In genomic region chr11:121348220-121348875, GRCh38 we compare ENCODE assay signal across 28 cellular contexts.
"Had no signal": no experiment of that assay in that cellular context is flagged by ENCODE, and none has a peak within 500 bp of the region (broad histone marks: within the 10 kb centered on the region; RNA-seq: fewer than 3 reads in every experiment).

No MANE protein-coding gene starts in this region.

- H3K4me1 ChIP-seq: SJSA1 had no signal

- H3K36me3 ChIP-seq: brain microvascular endothelial cell, cardiac muscle cell, MG63, SJSA1, WERI-Rb-1 had no signal

- H3K9me3 ChIP-seq: MG63, SJSA1 had no signal

- H3K4me3 ChIP-seq: cardiac muscle cell, MG63, SJSA1 had no signal

- H3K27ac ChIP-seq: brain microvascular endothelial cell, cardiac muscle cell, SJSA1, WERI-Rb-1 had no signal

- DNase-seq: activated CD4-positive, alpha-beta memory T cell treated with anti-CD3 and anti-CD28 coated beads, Interleukin-2, amount 10 ng/mL, durations not matched to agents 7 days and 5 days; activated CD4-positive, alpha-beta T cell treated with anti-CD3 and anti-CD28 coated beads for 36 hours; activated CD4-positive, alpha-beta T cell treated with anti-CD3 and anti-CD28 coated beads, Interleukin-2, amount 50 U/mL, for 1 hour; activated gamma-delta T cell; activated naive CD4-positive, alpha-beta T cell treated with anti-CD3 and anti-CD28 coated beads for 36 hours; activated T-cell treated with anti-CD3 and anti-CD28 coated beads for 4 hours; activated T-cell treated with anti-CD3 and anti-CD28 coated beads, Interleukin-2, amount 50 U/mL, for 48 hours; amygdala; brain microvascular endothelial cell; MG63; NCI-H1105; NCI-H1436 treated with DMSO at 0.1 percent for 48 hours; NCI-H187 treated with DMSO at 0.1 percent for 48 hours; NCI-H2081 treated with DMSO at 0.1 percent for 48 hours; NCI-H2227 treated with DMSO at 0.1 percent for 48 hours; NCI-H446 treated with DMSO at 0.1 percent for 48 hours; NCI-H524 treated with DMSO at 0.1 percent for 48 hours; NCI-H748 treated with DMSO at 0.1 percent for 48 hours; NK-92 treated with Interleukin-12 subunit alpha and Interleukin-12 subunit beta, amount 100 ng/mL, for 24 hours; PC-3; SHP77; T-helper 1 cell; WERI-Rb-1 had no signal

- FAIRE-seq: astrocyte, RCC 7860 had no signal

- H3K27me3 ChIP-seq: cardiac muscle cell, MG63, SJSA1 had no signal

- ATAC-seq: activated CD4-positive, alpha-beta T cell treated with anti-CD3 and anti-CD28 coated beads for 36 hours; activated T-helper 17 cell treated with anti-CD3 and anti-CD28 coated beads, Interleukin-2, amount 50 U/mL, for 72 hours; PC-3 had no signal
